1 cellular context compared by ENCODE assay signal in the genomic region with DNA sequence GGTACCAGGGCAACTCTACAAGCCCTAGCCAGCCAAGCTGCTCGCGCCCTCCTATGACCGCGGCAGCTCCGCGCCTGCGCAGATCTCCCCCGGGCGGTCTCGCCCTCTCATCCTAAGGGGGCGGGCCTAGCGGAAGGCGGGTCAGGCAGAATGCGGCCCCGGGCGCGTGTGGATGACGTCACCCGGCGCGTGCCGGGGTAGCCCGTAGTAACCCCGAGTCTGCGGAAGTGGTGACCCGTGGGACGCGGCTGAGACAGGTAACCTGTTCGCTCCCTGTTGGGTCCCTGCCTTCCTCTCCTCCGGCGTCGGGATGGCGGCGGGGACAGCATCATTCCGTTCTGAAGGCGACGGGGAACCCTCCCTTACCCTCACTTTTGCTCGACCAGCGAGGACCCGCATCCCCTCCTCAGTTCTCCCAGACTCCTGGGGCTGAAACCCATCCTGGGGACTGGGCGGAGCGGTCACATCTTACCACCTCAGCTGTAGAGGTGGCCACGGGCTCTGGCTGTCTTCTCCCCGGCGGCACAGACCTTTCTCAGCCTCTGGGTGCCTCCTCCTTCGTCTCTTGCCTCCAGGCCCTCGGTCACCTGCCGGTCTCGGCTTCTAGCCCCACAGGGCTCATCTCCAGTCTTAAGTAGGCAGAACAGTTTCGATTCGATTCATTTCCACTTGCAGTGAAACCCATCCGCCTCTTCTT.
TF ChIP-seq lines count a peak whose summit lies in the region.

A gene with protein sequence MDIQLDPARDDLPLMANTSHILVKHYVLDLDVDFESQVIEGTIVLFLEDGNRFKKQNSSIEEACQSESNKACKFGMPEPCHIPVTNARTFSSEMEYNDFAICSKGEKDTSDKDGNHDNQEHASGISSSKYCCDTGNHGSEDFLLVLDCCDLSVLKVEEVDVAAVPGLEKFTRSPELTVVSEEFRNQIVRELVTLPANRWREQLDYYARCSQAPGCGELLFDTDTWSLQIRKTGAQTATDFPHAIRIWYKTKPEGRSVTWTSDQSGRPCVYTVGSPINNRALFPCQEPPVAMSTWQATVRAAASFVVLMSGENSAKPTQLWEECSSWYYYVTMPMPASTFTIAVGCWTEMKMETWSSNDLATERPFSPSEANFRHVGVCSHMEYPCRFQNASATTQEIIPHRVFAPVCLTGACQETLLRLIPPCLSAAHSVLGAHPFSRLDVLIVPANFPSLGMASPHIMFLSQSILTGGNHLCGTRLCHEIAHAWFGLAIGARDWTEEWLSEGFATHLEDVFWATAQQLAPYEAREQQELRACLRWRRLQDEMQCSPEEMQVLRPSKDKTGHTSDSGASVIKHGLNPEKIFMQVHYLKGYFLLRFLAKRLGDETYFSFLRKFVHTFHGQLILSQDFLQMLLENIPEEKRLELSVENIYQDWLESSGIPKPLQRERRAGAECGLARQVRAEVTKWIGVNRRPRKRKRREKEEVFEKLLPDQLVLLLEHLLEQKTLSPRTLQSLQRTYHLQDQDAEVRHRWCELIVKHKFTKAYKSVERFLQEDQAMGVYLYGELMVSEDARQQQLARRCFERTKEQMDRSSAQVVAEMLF (plus strand): TSS at position 205 of the 697 bp plus-strand sequence. CDS start 33,085 bp downstream, outside the sequence.

TF ChIP-seq in K562, 482 proteins besides CTCF, POLR2A, EP300 and RAD21 (continued from another document and continues in another):
- TF ChIP-seq, protein P1, sequence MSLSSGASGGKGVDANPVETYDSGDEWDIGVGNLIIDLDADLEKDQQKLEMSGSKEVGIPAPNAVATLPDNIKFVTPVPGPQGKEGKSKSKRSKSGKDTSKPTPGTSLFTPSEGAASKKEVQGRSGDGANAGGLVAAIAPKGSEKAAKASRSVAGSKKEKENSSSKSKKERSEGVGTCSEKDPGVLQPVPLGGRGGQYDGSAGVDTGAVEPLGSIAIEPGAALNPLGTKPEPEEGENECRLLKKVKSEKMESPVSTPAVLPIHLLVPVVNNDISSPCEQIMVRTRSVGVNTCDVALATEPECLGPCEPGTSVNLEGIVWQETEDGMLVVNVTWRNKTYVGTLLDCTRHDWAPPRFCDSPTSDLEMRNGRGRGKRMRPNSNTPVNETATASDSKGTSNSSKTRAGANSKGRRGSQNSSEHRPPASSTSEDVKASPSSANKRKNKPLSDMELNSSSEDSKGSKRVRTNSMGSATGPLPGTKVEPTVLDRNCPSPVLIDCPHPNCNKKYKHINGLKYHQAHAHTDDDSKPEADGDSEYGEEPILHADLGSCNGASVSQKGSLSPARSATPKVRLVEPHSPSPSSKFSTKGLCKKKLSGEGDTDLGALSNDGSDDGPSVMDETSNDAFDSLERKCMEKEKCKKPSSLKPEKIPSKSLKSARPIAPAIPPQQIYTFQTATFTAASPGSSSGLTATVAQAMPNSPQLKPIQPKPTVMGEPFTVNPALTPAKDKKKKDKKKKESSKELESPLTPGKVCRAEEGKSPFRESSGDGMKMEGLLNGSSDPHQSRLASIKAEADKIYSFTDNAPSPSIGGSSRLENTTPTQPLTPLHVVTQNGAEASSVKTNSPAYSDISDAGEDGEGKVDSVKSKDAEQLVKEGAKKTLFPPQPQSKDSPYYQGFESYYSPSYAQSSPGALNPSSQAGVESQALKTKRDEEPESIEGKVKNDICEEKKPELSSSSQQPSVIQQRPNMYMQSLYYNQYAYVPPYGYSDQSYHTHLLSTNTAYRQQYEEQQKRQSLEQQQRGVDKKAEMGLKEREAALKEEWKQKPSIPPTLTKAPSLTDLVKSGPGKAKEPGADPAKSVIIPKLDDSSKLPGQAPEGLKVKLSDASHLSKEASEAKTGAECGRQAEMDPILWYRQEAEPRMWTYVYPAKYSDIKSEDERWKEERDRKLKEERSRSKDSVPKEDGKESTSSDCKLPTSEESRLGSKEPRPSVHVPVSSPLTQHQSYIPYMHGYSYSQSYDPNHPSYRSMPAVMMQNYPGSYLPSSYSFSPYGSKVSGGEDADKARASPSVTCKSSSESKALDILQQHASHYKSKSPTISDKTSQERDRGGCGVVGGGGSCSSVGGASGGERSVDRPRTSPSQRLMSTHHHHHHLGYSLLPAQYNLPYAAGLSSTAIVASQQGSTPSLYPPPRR (CRISPR knock-in tag; IDR thresholded peaks at IDR 0.05; ENCODE audit: borderline replicate concordance): no peak
- TF ChIP-seq, protein P2, sequence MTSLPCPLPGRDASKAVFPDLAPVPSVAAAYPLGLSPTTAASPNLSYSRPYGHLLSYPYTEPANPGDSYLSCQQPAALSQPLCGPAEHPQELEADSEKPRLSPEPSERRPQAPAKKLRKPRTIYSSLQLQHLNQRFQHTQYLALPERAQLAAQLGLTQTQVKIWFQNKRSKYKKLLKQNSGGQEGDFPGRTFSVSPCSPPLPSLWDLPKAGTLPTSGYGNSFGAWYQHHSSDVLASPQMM (CRISPR knock-in tag; IDR thresholded peaks at IDR 0.05): no peak
- TF ChIP-seq TFE3 (CRISPR knock-in tag; IDR thresholded peaks at IDR 0.05) (no peak), ZSCAN29 (IDR thresholded peaks at IDR 0.05) (no peak), DMBX1 (CRISPR knock-in tag; IDR thresholded peaks at IDR 0.05; ENCODE audit: borderline replicate concordance) (no peak), ZNF311 (CRISPR knock-in tag; IDR thresholded peaks at IDR 0.05) (peak; percentile 61; the same call in 1 of the 2 replicates), TCF7 (IDR thresholded peaks at IDR 0.05; ENCODE audit: borderline replicate concordance) (0 out of 2 replicates have a peak, but pooled peaks have one; percentile 41), TGIF2 (CRISPR knock-in tag; IDR thresholded peaks at IDR 0.05) (0 out of 2 replicates have a peak, but pooled peaks have one; percentile 50), ARHGAP35 (IDR thresholded peaks at IDR 0.05; ENCODE audit: partially characterized antibody) (no peak), ZNF384 (IDR thresholded peaks at IDR 0.05; ENCODE audit: low read depth, low read length) (no peak; the same call in 1 of the 2 replicates), KLF16 (IDR thresholded peaks at IDR 0.05) (no peak), RB1 (IDR thresholded peaks at IDR 0.05; ENCODE audit: low read depth) (peak; percentile 87), BRF1 (IDR thresholded peaks at IDR 0.05; ENCODE audit: borderline replicate concordance, extremely low read depth, insufficient read length) (no peak), FOXJ2 (tag; IDR thresholded peaks at IDR 0.05) (no peak), CREBBP (IDR thresholded peaks at IDR 0.05; ENCODE audit: low read depth, low read length) (no peak), PHTF2 (CRISPR knock-in tag; IDR thresholded peaks at IDR 0.05) (no peak), RBM25 (IDR thresholded peaks at IDR 0.05; ENCODE audit: low read depth, low read length, severe bottlenecking) (no peak), ZFX (CRISPR knock-in tag; IDR thresholded peaks at IDR 0.05) (peak; percentile 53; the same call in 1 of the 2 replicates), XRCC5 (IDR thresholded peaks at IDR 0.05; ENCODE audit: low read depth, low read length) (peak; percentile 20; the same call in 1 of the 2 replicates), GABPB1 (CRISPR knock-in tag; IDR thresholded peaks at IDR 0.05) (peak; percentile 86)
- TF ChIP-seq, protein P3, sequence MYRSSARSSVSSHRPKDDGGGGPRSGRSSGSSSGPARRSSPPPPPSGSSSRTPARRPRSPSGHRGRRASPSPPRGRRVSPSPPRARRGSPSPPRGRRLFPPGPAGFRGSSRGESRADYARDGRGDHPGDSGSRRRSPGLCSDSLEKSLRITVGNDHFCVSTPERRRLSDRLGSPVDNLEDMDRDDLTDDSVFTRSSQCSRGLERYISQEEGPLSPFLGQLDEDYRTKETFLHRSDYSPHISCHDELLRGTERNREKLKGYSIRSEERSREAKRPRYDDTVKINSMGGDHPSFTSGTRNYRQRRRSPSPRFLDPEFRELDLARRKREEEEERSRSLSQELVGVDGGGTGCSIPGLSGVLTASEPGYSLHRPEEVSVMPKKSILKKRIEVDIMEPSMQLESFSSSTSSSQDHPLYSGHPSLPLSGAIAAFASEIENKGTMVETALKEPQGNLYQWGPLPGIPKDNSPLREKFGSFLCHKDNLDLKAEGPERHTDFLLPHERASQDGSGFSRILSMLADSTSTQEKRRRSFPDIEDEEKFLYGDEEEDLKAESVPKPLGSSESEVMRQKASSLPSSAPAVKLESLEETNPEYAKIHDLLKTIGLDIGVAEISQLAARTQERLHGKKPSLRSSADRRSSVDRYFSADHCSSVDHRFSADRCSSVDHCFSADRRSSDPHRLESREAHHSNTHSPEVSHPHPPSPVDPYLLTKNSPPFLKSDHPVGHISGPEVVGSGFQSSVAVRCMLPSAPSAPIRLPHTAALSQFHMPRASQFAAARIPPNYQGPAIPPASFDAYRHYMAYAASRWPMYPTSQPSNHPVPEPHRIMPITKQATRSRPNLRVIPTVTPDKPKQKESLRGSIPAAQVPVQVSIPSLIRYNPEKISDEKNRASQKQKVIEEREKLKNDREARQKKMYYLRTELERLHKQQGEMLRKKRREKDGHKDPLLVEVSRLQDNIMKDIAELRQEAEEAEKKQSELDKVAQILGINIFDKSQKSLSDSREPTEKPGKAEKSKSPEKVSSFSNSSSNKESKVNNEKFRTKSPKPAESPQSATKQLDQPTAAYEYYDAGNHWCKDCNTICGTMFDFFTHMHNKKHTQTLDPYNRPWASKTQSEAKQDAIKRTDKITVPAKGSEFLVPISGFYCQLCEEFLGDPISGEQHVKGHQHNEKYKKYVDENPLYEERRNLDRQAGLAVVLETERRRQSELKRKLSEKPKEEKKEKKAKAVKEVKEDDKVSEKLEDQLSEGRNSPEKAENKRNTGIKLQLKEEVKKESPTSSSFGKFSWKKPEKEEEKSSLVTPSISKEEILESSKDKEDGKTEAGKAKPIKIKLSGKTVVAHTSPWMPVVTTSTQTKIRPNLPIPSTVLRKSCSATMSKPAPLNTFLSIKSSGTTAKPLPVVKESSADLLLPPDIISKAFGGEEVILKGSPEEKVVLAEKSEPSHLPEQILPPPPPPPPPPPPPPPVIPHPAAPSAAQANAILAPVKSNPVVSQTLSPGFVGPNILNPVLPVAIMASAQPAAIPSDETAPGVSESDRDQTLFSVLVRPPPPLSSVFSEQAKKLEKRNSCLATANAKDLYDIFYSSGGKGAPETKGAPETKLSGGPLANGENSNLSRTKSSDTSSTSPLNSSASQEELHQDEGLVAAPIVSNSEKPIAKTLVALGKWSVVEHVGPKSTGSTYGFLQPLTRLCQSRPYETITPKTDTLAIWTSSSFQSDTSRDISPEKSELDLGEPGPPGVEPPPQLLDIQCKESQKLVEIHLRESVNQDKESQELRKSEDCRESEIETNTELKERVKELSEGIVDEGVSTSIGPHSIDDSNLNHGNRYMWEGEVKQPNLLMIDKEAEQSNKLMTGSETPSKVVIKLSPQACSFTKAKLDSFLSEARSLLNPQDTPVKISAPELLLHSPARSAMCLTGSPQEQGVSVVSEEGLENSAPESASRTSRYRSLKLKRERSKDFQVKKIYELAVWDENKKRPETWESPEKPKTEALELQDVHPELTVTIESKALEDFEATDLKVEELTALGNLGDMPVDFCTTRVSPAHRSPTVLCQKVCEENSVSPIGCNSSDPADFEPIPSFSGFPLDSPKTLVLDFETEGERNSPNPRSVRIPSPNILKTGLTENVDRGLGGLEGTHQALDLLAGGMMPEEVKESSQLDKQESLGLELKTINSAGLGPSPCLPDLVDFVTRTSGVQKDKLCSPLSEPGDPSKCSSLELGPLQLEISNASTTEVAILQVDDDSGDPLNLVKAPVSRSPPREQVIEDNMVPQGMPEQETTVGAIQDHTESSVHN (IDR thresholded peaks at IDR 0.05; ENCODE audit: borderline replicate concordance in 1 of 2, low read depth in 1 of 2): no peak
- TF ChIP-seq, protein P4, sequence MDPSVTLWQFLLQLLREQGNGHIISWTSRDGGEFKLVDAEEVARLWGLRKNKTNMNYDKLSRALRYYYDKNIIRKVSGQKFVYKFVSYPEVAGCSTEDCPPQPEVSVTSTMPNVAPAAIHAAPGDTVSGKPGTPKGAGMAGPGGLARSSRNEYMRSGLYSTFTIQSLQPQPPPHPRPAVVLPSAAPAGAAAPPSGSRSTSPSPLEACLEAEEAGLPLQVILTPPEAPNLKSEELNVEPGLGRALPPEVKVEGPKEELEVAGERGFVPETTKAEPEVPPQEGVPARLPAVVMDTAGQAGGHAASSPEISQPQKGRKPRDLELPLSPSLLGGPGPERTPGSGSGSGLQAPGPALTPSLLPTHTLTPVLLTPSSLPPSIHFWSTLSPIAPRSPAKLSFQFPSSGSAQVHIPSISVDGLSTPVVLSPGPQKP (CRISPR knock-in tag; IDR thresholded peaks at IDR 0.05): no peak
- TF ChIP-seq, protein P5, sequence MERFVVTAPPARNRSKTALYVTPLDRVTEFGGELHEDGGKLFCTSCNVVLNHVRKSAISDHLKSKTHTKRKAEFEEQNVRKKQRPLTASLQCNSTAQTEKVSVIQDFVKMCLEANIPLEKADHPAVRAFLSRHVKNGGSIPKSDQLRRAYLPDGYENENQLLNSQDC (CRISPR knock-in tag; IDR thresholded peaks at IDR 0.05): no peak
- TF ChIP-seq, protein P6, sequence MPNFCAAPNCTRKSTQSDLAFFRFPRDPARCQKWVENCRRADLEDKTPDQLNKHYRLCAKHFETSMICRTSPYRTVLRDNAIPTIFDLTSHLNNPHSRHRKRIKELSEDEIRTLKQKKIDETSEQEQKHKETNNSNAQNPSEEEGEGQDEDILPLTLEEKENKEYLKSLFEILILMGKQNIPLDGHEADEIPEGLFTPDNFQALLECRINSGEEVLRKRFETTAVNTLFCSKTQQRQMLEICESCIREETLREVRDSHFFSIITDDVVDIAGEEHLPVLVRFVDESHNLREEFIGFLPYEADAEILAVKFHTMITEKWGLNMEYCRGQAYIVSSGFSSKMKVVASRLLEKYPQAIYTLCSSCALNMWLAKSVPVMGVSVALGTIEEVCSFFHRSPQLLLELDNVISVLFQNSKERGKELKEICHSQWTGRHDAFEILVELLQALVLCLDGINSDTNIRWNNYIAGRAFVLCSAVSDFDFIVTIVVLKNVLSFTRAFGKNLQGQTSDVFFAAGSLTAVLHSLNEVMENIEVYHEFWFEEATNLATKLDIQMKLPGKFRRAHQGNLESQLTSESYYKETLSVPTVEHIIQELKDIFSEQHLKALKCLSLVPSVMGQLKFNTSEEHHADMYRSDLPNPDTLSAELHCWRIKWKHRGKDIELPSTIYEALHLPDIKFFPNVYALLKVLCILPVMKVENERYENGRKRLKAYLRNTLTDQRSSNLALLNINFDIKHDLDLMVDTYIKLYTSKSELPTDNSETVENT (CRISPR knock-in tag; IDR thresholded peaks at IDR 0.05): no peak
- TF ChIP-seq, protein P7, sequence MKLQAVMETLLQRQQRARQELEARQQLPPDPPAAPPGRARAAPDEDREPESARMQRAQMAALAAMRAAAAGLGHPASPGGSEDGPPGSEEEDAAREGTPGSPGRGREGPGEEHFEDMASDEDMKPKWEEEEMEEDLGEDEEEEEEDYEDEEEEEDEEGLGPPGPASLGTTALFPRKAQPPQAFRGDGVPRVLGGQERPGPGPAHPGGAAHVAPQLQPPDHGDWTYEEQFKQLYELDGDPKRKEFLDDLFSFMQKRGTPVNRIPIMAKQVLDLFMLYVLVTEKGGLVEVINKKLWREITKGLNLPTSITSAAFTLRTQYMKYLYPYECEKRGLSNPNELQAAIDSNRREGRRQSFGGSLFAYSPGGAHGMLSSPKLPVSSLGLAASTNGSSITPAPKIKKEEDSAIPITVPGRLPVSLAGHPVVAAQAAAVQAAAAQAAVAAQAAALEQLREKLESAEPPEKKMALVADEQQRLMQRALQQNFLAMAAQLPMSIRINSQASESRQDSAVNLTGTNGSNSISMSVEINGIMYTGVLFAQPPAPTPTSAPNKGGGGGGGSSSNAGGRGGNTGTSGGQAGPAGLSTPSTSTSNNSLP (IDR thresholded peaks at IDR 0.05; ENCODE audit: borderline replicate concordance, low read depth, low read length): no peak
